Comparison of ENCODE assay signal across 19 cellular contexts in genomic region chr11:1744879-1745700, GRCh38. TPM values are rescaled to one million over a fixed set of nuclear protein-coding genes. Genes with fewer than 3 reads are reported as not detected.
DNase-seq lines count a peak whose midpoint lies in the region; ATAC-seq, FAIRE-seq and TF ChIP-seq lines count a peak whose summit lies in the region.
"Had no signal": no experiment of that assay in that cellular context is flagged by ENCODE, and none has a peak within 500 bp of the region (broad histone marks: within the 10 kb centered on the region; RNA-seq: fewer than 3 reads in every experiment).

No MANE protein-coding gene starts in this region.

- no peak overlapping the region for H2AFZ ChIP-seq in H1 (ENCODE audit: low read length)
- H2AFZ ChIP-seq: parathyroid adenoma had no signal

- H4K20me1 ChIP-seq in H1 (replicated peaks in 1 of 2; ENCODE audit: control insufficient read depth in 1 of 2, insufficient read depth in 2 of 2, low read length in 2 of 2), result peaks cover under 1 to 10% of the 10 kb centered on the region in 2 experiments

- H3K56ac ChIP-seq in H1 (replicated peaks; ENCODE audit: insufficient read length, low read depth, low read length), result no peak overlapping the region

- H3K9me3 Mint-ChIP-seq in activated T-cell treated with anti-CD3 and anti-CD28 coated beads, Interleukin-2, amount 50 U/mL, for 24 hours, result peaks cover 8% of the 10 kb centered on the region
- no peaks in the 10 kb centered on the region for H3K9me3 Mint-ChIP-seq in mesothelial cell of epicardium

- H3K36me3 ChIP-seq in H1 (ENCODE audit: control insufficient read depth in 2 of 4, insufficient read depth in 4 of 4, low read length in 3 of 4), result no peaks in the 10 kb centered on the region; a peak in 2 of 8 replicates
- no peaks in the 10 kb centered on the region for H3K36me3 ChIP-seq in upper lobe of right lung
- H3K36me3 ChIP-seq: BE2C, transverse colon had no signal

- no peak overlapping the region for H2BK12ac ChIP-seq in H1 (ENCODE audit: low read depth, low read length)

- peaks cover 10% of the 10 kb centered on the region for H3K4me1 Mint-ChIP-seq in activated T-cell treated with anti-CD3 and anti-CD28 coated beads, Interleukin-2, amount 50 U/mL, for 24 hours (ENCODE audit: low read depth)
- H3K4me1 Mint-ChIP-seq in mesothelial cell of epicardium, result peaks cover 7% of the 10 kb centered on the region

- no peak for FAIRE-seq in H1 (lab: Jason Lieb, UNC)
- FAIRE-seq: G401.6 had no signal

- no peak overlapping the region for H2BK15ac ChIP-seq in H1 (ENCODE audit: low read length)

- CTCF ChIA-PET in H1 (lab: Charles Lee; ENCODE audit: partially characterized antibody), result interaction anchor here (1.1 to 2.2 kb wide), 2 partner anchors 9 to 21 kb away, joined by 3 to 8 read pairs; no protein-coding TSS in a partner anchor

- no peak overlapping the region for H4K5ac ChIP-seq in H1 (ENCODE audit: insufficient read length, low read depth, low read length)

- ATAC-seq in upper lobe of right lung (no peak), HG02840 (IDR thresholded peaks at IDR 0.05; ENCODE audit: low FRiP score, unreplicated experiment) (no peak)

- H3K9me3 ChIP-seq in H1 (ENCODE audit: insufficient read depth in 2 of 2, low read depth in 1 of 2, low read length in 1 of 2), result peaks cover 0 to 5% of the 10 kb centered on the region in 2 experiments; a peak in 2 of 4 replicates
- no peaks in the 10 kb centered on the region for H3K9me3 ChIP-seq in upper lobe of right lung
- H3K9me3 ChIP-seq: BE2C, transverse colon had no signal

- TF ChIP-seq RAD21 in H1 (IDR thresholded peaks at IDR 0.05 in 1 of 2, conservative IDR thresholded peaks at IDR 0.05 in 1 of 2; ENCODE audit: low read depth in 2 of 2, low read length in 2 of 2), result no peak

- no peak overlapping the region for H3K18ac ChIP-seq in H1 (ENCODE audit: extremely low read depth, low read length)

- no peak overlapping the region for H3K4me2 ChIP-seq in H1 (ENCODE audit: insufficient read depth in 1 of 2, low read depth in 2 of 2, low read length in 2 of 2)

- 0 out of 2 replicates have a peak overlapping the region, but pooled peaks have one; percentile 3 for H2AK5ac ChIP-seq in H1 (ENCODE audit: low read depth, low read length)

- no peaks in the 10 kb centered on the region for H3K79me1 ChIP-seq in H1 (ENCODE audit: low read depth, low read length)

- H2BK5ac ChIP-seq in H1 (ENCODE audit: low read depth, low read length), result no peak overlapping the region

- peaks cover 0 to 10% (median 4%) of the 10 kb centered on the region in 4 experiments; a peak in 5 of 7 replicates for H3K4me1 ChIP-seq in H1 (replicated peaks in 1 of 4; ENCODE audit: control insufficient read depth in 3 of 4, insufficient read depth in 4 of 4, low read length in 3 of 4)
- no peaks in the 10 kb centered on the region for H3K4me1 ChIP-seq in upper lobe of right lung
- H3K4me1 ChIP-seq: BE2C had no signal

- no peak overlapping the region for H3K23ac ChIP-seq in H1 (ENCODE audit: insufficient read length)

- H3K4ac ChIP-seq in H1 (replicated peaks; ENCODE audit: insufficient read length, low read depth, low read length), result no peak overlapping the region

- H3K79me2 ChIP-seq in H1 (ENCODE audit: control insufficient read depth in 1 of 2, insufficient read depth in 2 of 2, low read length in 2 of 2), result no peaks in the 10 kb centered on the region
- H3K79me2 ChIP-seq: parathyroid adenoma had no signal

- peaks cover 17% of the 10 kb centered on the region for H3K27me3 Mint-ChIP-seq in activated T-cell treated with anti-CD3 and anti-CD28 coated beads, Interleukin-2, amount 50 U/mL, for 24 hours
- H3K27me3 Mint-ChIP-seq in mesothelial cell of epicardium (ENCODE audit: low read depth), result peaks cover 39% of the 10 kb centered on the region

- no peak overlapping the region for H3K4me3 Mint-ChIP-seq in activated T-cell treated with anti-CD3 and anti-CD28 coated beads, Interleukin-2, amount 50 U/mL, for 24 hours
- H3K4me3 Mint-ChIP-seq in mesothelial cell of epicardium, result no peak overlapping the region

- H2BK120ac ChIP-seq in H1 (replicated peaks; ENCODE audit: low read depth, low read length), result no peak overlapping the region

- no peak overlapping the region; a peak in 1 of 7 replicates for H3K9ac ChIP-seq in H1 (replicated peaks in 1 of 4; ENCODE audit: extremely low read depth in 1 of 4, low read depth in 3 of 4, low read length in 3 of 4)
- H3K9ac ChIP-seq: parathyroid adenoma had no signal

- H3K27me3 ChIP-seq in H1 (replicated peaks in 1 of 4; ENCODE audit: control insufficient read depth in 3 of 4, extremely low read depth in 1 of 4, insufficient read depth in 3 of 4, low read length in 3 of 4) (peaks cover 12 to 36% (median 26%) of the 10 kb centered on the region in 4 experiments; a peak in 6 of 7 replicates), upper lobe of right lung (peaks cover 8% of the 10 kb centered on the region)

- whole genome bisulfite sequencing in H1 (ENCODE audit: extremely low coverage in 1 of 2, insufficient coverage in 1 of 2, insufficient read length in 1 of 2, insufficient replicate concordance in 2 of 2, low coverage in 1 of 2, low lambda C conversion rate in 2 of 2, missing lambda C conversion rate in 1 of 2), 2 experiments, result 88% methylated on average over 19 of the region's 20 CpGs; no CpG with 5 or more reads in 1 of the 2 experiments

- POLR2A ChIA-PET in H1 (lab: Charles Lee; ENCODE audit: partially characterized antibody), result no interaction called here

- no peak overlapping the region for H4K8ac ChIP-seq in H1 (ENCODE audit: extremely low read depth, insufficient read depth, low read length)

- TF ChIP-seq POLR2A in H1 (IDR thresholded peaks at IDR 0.05; ENCODE audit: control extremely low read depth in 1 of 2, low read depth in 2 of 2, low read length in 2 of 2), result no peak

- no peak for TF ChIP-seq EP300 in H1 (IDR thresholded peaks at IDR 0.05; ENCODE audit: borderline replicate concordance in 1 of 2, low read depth in 2 of 2, low read length in 2 of 2)

- peak; percentile 12 for DNase-seq in activated T-cell treated with anti-CD3 and anti-CD28 coated beads, Interleukin-2, amount 50 U/mL, for 1 hour
- no peak for DNase-seq in activated T-cell treated with anti-CD3 and anti-CD28 coated beads, Interleukin-2, amount 50 U/mL, for 24 hours
- DNase-seq in H1 (ENCODE audit: low read depth in 1 of 2, low spot score in 2 of 2) (no peak), medulla oblongata (ENCODE audit: extremely low spot score) (peak; percentile 41), upper lobe of right lung (peak; percentile 61), mesothelial cell of epicardium (ENCODE audit: low spot score in 2 of 2, unreplicated experiment in 2 of 2) (no peak)
- no peak for DNase-seq in activated CD4-positive, alpha-beta T cell treated with anti-CD3 and anti-CD28 coated beads for 48 hours
- DNase-seq: 8988T; activated CD4-positive, alpha-beta T cell treated with anti-CD3 and anti-CD28 coated beads for 1 hour; activated CD8-positive, alpha-beta memory T cell treated with anti-CD3 and anti-CD28 coated beads, Interleukin-2, amount 50 U/mL, for 4 hours; activated naive CD4-positive, alpha-beta T cell treated with anti-CD3 and anti-CD28 coated beads, Interleukin-2, amount 50 U/mL, for 16 hours; BE2C; IMR-90; NCI-H2029; NCI-H524 treated with DMSO at 0.1 percent for 48 hours; transverse colon had no signal

- no peaks in the 10 kb centered on the region for H3K36me3 Mint-ChIP-seq in activated T-cell treated with anti-CD3 and anti-CD28 coated beads, Interleukin-2, amount 50 U/mL, for 24 hours (ENCODE audit: low read depth)
- H3K36me3 Mint-ChIP-seq in mesothelial cell of epicardium, result no peaks in the 10 kb centered on the region

- no peak overlapping the region for H3K14ac ChIP-seq in H1 (ENCODE audit: insufficient read length)

- H4K91ac ChIP-seq in H1 (replicated peaks; ENCODE audit: insufficient read length, low read length), result no peak overlapping the region

- intact Hi-C loops in upper lobe of right lung (cut with DNase I), result no loop called here

- H3K27ac ChIP-seq in H1 (ENCODE audit: low read depth, low read length) (peak overlapping the region; percentile 30; the same call in 1 of the 2 replicates), upper lobe of right lung (no peak overlapping the region)
- H3K27ac ChIP-seq: parathyroid adenoma, transverse colon had no signal

- H3K23me2 ChIP-seq in H1 (ENCODE audit: low read depth, low read length), result peaks cover 19% of the 10 kb centered on the region

- TF ChIP-seq CTCF in H1 (IDR thresholded peaks at IDR 0.05; ENCODE audit: control extremely low read depth in 1 of 3, insufficient read depth in 1 of 3, low read depth in 1 of 3, low read length in 3 of 3) (no peak), upper lobe of right lung (IDR thresholded peaks at IDR 0.05) (no peak), mesothelial cell of epicardium (IDR thresholded peaks at IDR 0.05; ENCODE audit: unreplicated experiment) (no peak)

- H3K4me3 ChIP-seq in H1 (ENCODE audit: extremely low read depth in 1 of 4, insufficient read depth in 2 of 4, low read depth in 3 of 4, low read length in 4 of 4) (no peak overlapping the region), upper lobe of right lung (no peak overlapping the region)
- H3K4me3 ChIP-seq: transverse colon had no signal

- H3K27ac Mint-ChIP-seq in activated T-cell treated with anti-CD3 and anti-CD28 coated beads, Interleukin-2, amount 50 U/mL, for 24 hours, result no peak overlapping the region
- H3K27ac Mint-ChIP-seq in mesothelial cell of epicardium, result no peak overlapping the region

- no peak overlapping the region for H2BK20ac ChIP-seq in H1 (ENCODE audit: low read length)

RNA-seq across cellular contexts. Expression of gene IFITM10, which starts 5.3 kb away (rescaled TPM):
- total RNA-seq in H1 (2021; fragmentation: NEBNext Ultra II Directional; extraction: Animal tissue kit (Norgen Biotek cat#: 25700)), result 0.22 and 0.23 TPM in 2 replicates
- 0.08 and 0.14 TPM in 2 replicates for polyA plus RNA-seq in H1 (2011; rRNA removed)
- polyA plus RNA-seq in H1 (2011; cell fraction: cytosol; rRNA removed), result 0.06 TPM
- polyA plus RNA-seq in H1 (2011; cell fraction: nucleus; rRNA removed), result 0.19 TPM
- polyA plus RNA-seq in H1 (2012, experiment 1 of 2), result 0.16 to 0.25 TPM (median 0.19 TPM) in 4 replicates
- polyA plus RNA-seq in H1 (2012, experiment 2 of 2), result not detected
- 0.10 TPM for polyA plus RNA-seq in H1 (2013, experiment 1 of 2)
- 0.06 TPM for polyA plus RNA-seq in H1 (2013, experiment 2 of 2)
- polyA minus RNA-seq in H1 (2011; rRNA and poly(A)+ RNA removed), result 0.16 TPM in 1 of 2 replicates, not detected in the other
- polyA minus RNA-seq in H1 (2011; cell fraction: cytosol; rRNA and poly(A)+ RNA removed), result not detected
- polyA minus RNA-seq in H1 (2011; cell fraction: nucleus; rRNA and poly(A)+ RNA removed), result not detected
- total RNA-seq in upper lobe of right lung (7.9 TPM), mesothelial cell of epicardium (2.2 to 2.8 TPM (median 2.7 TPM) in 3 replicates)

RNA-seq across cellular contexts. Expression of gene CTSD, which starts 18.6 kb away (rescaled TPM):
- 169 and 182 TPM in 2 replicates for total RNA-seq in H1 (2021; fragmentation: NEBNext Ultra II Directional; extraction: Animal tissue kit (Norgen Biotek cat#: 25700))
- polyA plus RNA-seq in H1 (2011; rRNA removed), result 173 and 243 TPM in 2 replicates
- 138 TPM for polyA plus RNA-seq in H1 (2011; cell fraction: cytosol; rRNA removed)
- 238 TPM for polyA plus RNA-seq in H1 (2011; cell fraction: nucleus; rRNA removed)
- 130 to 236 TPM (median 215 TPM) in 4 replicates for polyA plus RNA-seq in H1 (2012, experiment 1 of 2)
- 250 TPM for polyA plus RNA-seq in H1 (2012, experiment 2 of 2)
- polyA plus RNA-seq in H1 (2013, experiment 1 of 2), result 221 TPM
- polyA plus RNA-seq in H1 (2013, experiment 2 of 2), result 199 TPM
- polyA minus RNA-seq in H1 (2011; rRNA and poly(A)+ RNA removed), result 142 and 153 TPM in 2 replicates
- polyA minus RNA-seq in H1 (2011; cell fraction: cytosol; rRNA and poly(A)+ RNA removed), result 129 TPM
- polyA minus RNA-seq in H1 (2011; cell fraction: nucleus; rRNA and poly(A)+ RNA removed), result 94.0 TPM
- total RNA-seq in upper lobe of right lung, result 2,038 TPM
- total RNA-seq in mesothelial cell of epicardium, result 139 to 142 TPM (median 140 TPM) in 3 replicates

RNA-seq across cellular contexts. Expression of gene KRTAP5-6, which starts 48.1 kb away (rescaled TPM):
- total RNA-seq in H1 (2021; fragmentation: NEBNext Ultra II Directional; extraction: Animal tissue kit (Norgen Biotek cat#: 25700)), result not detected in 2 replicates
- not detected in 2 replicates for polyA plus RNA-seq in H1 (2011; rRNA removed)
- not detected for polyA plus RNA-seq in H1 (2011; cell fraction: cytosol; rRNA removed)
- not detected for polyA plus RNA-seq in H1 (2011; cell fraction: nucleus; rRNA removed)
- not detected in 4 replicates for polyA plus RNA-seq in H1 (2012, experiment 1 of 2)
- polyA plus RNA-seq in H1 (2012, experiment 2 of 2), result not detected
- not detected for polyA plus RNA-seq in H1 (2013, experiment 1 of 2)
- polyA plus RNA-seq in H1 (2013, experiment 2 of 2), result not detected
- not detected in 2 replicates for polyA minus RNA-seq in H1 (2011; rRNA and poly(A)+ RNA removed)
- not detected for polyA minus RNA-seq in H1 (2011; cell fraction: cytosol; rRNA and poly(A)+ RNA removed)
- not detected for polyA minus RNA-seq in H1 (2011; cell fraction: nucleus; rRNA and poly(A)+ RNA removed)
- total RNA-seq in upper lobe of right lung, result not detected
- not detected in 3 replicates for total RNA-seq in mesothelial cell of epicardium
- total RNA-seq: IMR-90, transverse colon had no signal
- polyA plus RNA-seq: IMR-90 had no signal

Comparison
In these comparisons a context has a peak if more than half of its experiments do, and no peak if none do; other contexts are left out.
1. DNase-seq: peak in activated T-cell treated with anti-CD3 and anti-CD28 coated beads, Interleukin-2, amount 50 U/mL, for 1 hour (single experiment), medulla oblongata (single experiment) and upper lobe of right lung (single experiment); none in activated T-cell treated with anti-CD3 and anti-CD28 coated beads, Interleukin-2, amount 50 U/mL, for 24 hours (single experiment), H1 (0 of 2), mesothelial cell of epicardium (0 of 2) and activated CD4-positive, alpha-beta T cell treated with anti-CD3 and anti-CD28 coated beads for 48 hours (single experiment).
2. RNA of gene CTSD, which starts 18.6 kb away (total RNA-seq): 2,038 TPM in upper lobe of right lung (single experiment); 169 to 182 TPM in H1 and 139 to 142 TPM in mesothelial cell of epicardium; every median in the first group is over 10 times any median in the second.